Comparison of ENCODE assay signal across 21 cellular contexts in genomic region chr5:38527475-38527874, GRCh38. TPM values are rescaled to one million over a fixed set of nuclear protein-coding genes. Genes with fewer than 3 reads are reported as not detected.
"Had no signal": no experiment of that assay in that cellular context is flagged by ENCODE, and none has a peak within 500 bp of the region (broad histone marks: within the 10 kb centered on the region; RNA-seq: fewer than 3 reads in every experiment).

No MANE protein-coding gene starts in this region.

- H3K4me2 ChIP-seq: neural progenitor cell, smooth muscle cell had no signal

- H3K9me3 ChIP-seq: body of pancreas, psoas muscle, right lobe of liver, stomach, testis, upper lobe of left lung had no signal

- H3K27ac Mint-ChIP-seq: activated naive CD8-positive, alpha-beta T cell treated with anti-CD3 and anti-CD28 coated beads for 36 hours; activated T-helper 1 cell treated with anti-CD3 and anti-CD28 coated beads, Interleukin-12 subunit alpha, Interleukin-12 subunit beta, Interleukin-2, Interleukin-4 antibody, amounts not matched to agents 30 ng/mL and 10 ng/mL and 1 ng/mL, durations not matched to agents 14 hours and 24 hours and 36 hours; immature natural killer cell; mesothelial cell of epicardium had no signal

- H3K9me3 Mint-ChIP-seq: activated naive CD8-positive, alpha-beta T cell treated with anti-CD3 and anti-CD28 coated beads for 36 hours; activated T-helper 1 cell treated with anti-CD3 and anti-CD28 coated beads, Interleukin-12 subunit alpha, Interleukin-12 subunit beta, Interleukin-2, Interleukin-4 antibody, amounts not matched to agents 30 ng/mL and 10 ng/mL and 1 ng/mL, durations not matched to agents 14 hours and 24 hours and 36 hours; immature natural killer cell had no signal

- DNase-seq: activated CD4-positive, alpha-beta T cell treated with anti-CD3 and anti-CD28 coated beads, Interleukin-2, amount 50 U/mL, for 1 hour; activated CD8-positive, alpha-beta memory T cell treated with anti-CD3 and anti-CD28 coated beads for 24 hours; activated naive CD8-positive, alpha-beta T cell treated with anti-CD3 and anti-CD28 coated beads for 36 hours; amygdala; body of pancreas; central memory CD4-positive, alpha-beta T cell; effector CD4-positive, alpha-beta T cell; foreskin fibroblast; head of caudate nucleus; immature natural killer cell; psoas muscle; right lobe of liver; stomach; testis; upper lobe of left lung had no signal

- H3K4me1 ChIP-seq: body of pancreas, right lobe of liver, testis had no signal

- H3K27ac ChIP-seq: body of pancreas, coronary artery, neural progenitor cell, psoas muscle, right lobe of liver, stomach, testis had no signal

- H3K36me3 ChIP-seq: neural progenitor cell had no signal

- H3K4me3 Mint-ChIP-seq: activated naive CD8-positive, alpha-beta T cell treated with anti-CD3 and anti-CD28 coated beads for 36 hours; activated T-helper 1 cell treated with anti-CD3 and anti-CD28 coated beads, Interleukin-12 subunit alpha, Interleukin-12 subunit beta, Interleukin-2, Interleukin-4 antibody, amounts not matched to agents 30 ng/mL and 10 ng/mL and 1 ng/mL, durations not matched to agents 14 hours and 24 hours and 36 hours; immature natural killer cell; mesothelial cell of epicardium had no signal

- H2AFZ ChIP-seq: neural progenitor cell had no signal

- H3K36me3 Mint-ChIP-seq: activated naive CD8-positive, alpha-beta T cell treated with anti-CD3 and anti-CD28 coated beads for 36 hours; immature natural killer cell had no signal

- ATAC-seq: activated CD4-positive, CD25-positive, alpha-beta regulatory T cell treated with anti-CD3 and anti-CD28 coated beads, Interleukin-2, amount 50 U/mL, for 24 hours; body of pancreas; psoas muscle had no signal

- H3K4me1 Mint-ChIP-seq: activated naive CD8-positive, alpha-beta T cell treated with anti-CD3 and anti-CD28 coated beads for 36 hours; immature natural killer cell had no signal

- H3K4me3 ChIP-seq: body of pancreas, coronary artery, neural progenitor cell, psoas muscle, right lobe of liver, smooth muscle cell, stomach, testis, upper lobe of left lung had no signal

RNA-seq across cellular contexts. Expression of gene LIFR, which starts 29.0 kb away (rescaled TPM):
- total RNA-seq: activated naive CD8-positive, alpha-beta T cell treated with anti-CD3 and anti-CD28 coated beads for 36 hours had no signal
